ENCODE assay signal across 8 cellular contexts in the genomic region with DNA sequence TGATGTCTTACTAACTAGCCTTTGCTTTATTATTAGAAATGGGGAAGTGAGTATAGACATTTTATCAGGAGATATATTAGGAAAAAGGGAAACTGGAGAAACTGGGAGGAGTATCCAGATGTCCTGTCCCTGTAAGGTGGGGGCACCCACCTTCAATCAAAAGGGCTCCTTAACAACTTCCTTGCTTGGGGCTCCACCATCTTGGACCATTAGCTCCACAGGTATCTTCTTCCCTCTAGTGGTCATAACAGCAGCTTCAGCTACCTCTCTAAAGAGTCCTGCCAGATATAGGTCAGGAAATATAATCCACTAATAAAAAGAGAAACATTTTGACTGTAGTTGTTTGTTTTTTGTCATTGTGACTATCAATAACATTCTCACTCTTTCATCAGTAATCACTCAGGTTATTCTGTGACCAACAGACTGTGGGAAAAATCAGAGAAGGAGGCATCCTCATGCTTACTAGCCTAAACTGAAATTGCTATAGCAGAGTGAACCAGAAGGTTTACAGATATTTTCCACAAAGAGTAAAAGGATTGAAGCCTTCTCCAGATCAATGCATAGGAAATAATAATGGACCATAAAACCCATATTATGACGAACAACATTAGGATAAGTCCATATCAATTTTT. TPM values are rescaled to one million over a fixed set of nuclear protein-coding genes. Genes with fewer than 3 reads are reported as not detected.
DNase-seq lines count a peak whose midpoint lies in the region; ATAC-seq and TF ChIP-seq lines count a peak whose summit lies in the region.

No MANE protein-coding gene starts in this region.

- H3K27me3 ChIP-seq in OCI-LY3 (ENCODE audit: low read depth, low read length) = no peaks in the 10 kb centered on the region
- H3K27me3 ChIP-seq in left lung = no peaks in the 10 kb centered on the region

- TF ChIP-seq CTCF in OCI-LY3 (IDR thresholded peaks at IDR 0.05; ENCODE audit: low read depth, low read length) = peak; percentile 71
- no peak for TF ChIP-seq CTCF in left lung (IDR thresholded peaks at IDR 0.05)
- TF ChIP-seq CTCF in omental fat pad (IDR thresholded peaks at IDR 0.05) = no peak

- intact Hi-C loops in left lung (cut with DNase I) = no loop called here

- peaks cover 20% of the 10 kb centered on the region for H3K4me1 ChIP-seq in OCI-LY3 (ENCODE audit: low read length)
- H3K4me1 ChIP-seq in left lung = no peaks in the 10 kb centered on the region

- H3K27ac ChIP-seq in OCI-LY3 (ENCODE audit: low read length) = no peak overlapping the region
- no peak overlapping the region for H3K27ac ChIP-seq in left lung

- H4K20me1 ChIP-seq in OCI-LY3 (ENCODE audit: insufficient read depth, low read length) = no peaks in the 10 kb centered on the region

- no peaks in the 10 kb centered on the region for H3K9me3 ChIP-seq in OCI-LY3 (ENCODE audit: insufficient read depth, low read length)
- no peaks in the 10 kb centered on the region for H3K9me3 ChIP-seq in left lung

- ATAC-seq in GM18907 (IDR thresholded peaks at IDR 0.05; ENCODE audit: unreplicated experiment) (peak; percentile 92), HG03039 (IDR thresholded peaks at IDR 0.05; ENCODE audit: unreplicated experiment) (peak; percentile 92), left lung (no peak), omental fat pad (ENCODE audit: low FRiP score) (no peak)

- DNase-seq in AG20443 (ENCODE audit: low spot score) (peak; percentile 12), germinal center (ENCODE audit: low spot score) (peak; percentile 5), left lung (no peak), NCI-H2227 treated with DMSO at 0.1 percent for 48 hours (lab: John Stamatoyannopoulos, UW) (no peak), omental fat pad (ENCODE audit: low spot score) (no peak)

- H3K4me3 ChIP-seq in OCI-LY3 (ENCODE audit: low read length) = no peak overlapping the region
- no peak overlapping the region for H3K4me3 ChIP-seq in left lung

- H3K79me2 ChIP-seq in OCI-LY3 (ENCODE audit: low read length) = no peaks in the 10 kb centered on the region

- H3K4me2 ChIP-seq in OCI-LY3 (ENCODE audit: low read length) = no peak overlapping the region

- H3K36me3 ChIP-seq in OCI-LY3 (replicated peaks; ENCODE audit: low read depth, low read length) (no peaks in the 10 kb centered on the region), left lung (no peaks in the 10 kb centered on the region)

- H3K9ac ChIP-seq in OCI-LY3 (ENCODE audit: low read length) = no peak overlapping the region

- peak overlapping the region; percentile 62; the same call in 1 of the 2 replicates for H2AFZ ChIP-seq in OCI-LY3 (ENCODE audit: low read depth, low read length)

RNA-seq across cellular contexts. Expression of gene OR51B4, which starts 10.4 kb away (rescaled TPM):
- total RNA-seq in left lung = not detected
- total RNA-seq in omental fat pad = not detected

RNA-seq across cellular contexts. Expression of gene HBE1, which starts 21.6 kb away (rescaled TPM):
- total RNA-seq in left lung = not detected
- not detected for total RNA-seq in omental fat pad

RNA-seq across cellular contexts. Expression of gene OR51B2, which starts 32.8 kb away (rescaled TPM):
- total RNA-seq in left lung (not detected), omental fat pad (1 to 10 TPM in 1 of 4 donors, under 1 TPM in 1, not detected in 2; 0.46 to 1.1 TPM)

RNA-seq across cellular contexts. Expression of gene HBG2, which starts 36.7 kb away (rescaled TPM):
- total RNA-seq in left lung (not detected), omental fat pad (1 to 10 TPM in 1 of 4 donors, not detected in 3; 2.1 TPM)

RNA-seq across cellular contexts. Expression of gene HBG1, which starts 41.7 kb away (rescaled TPM):
- total RNA-seq in left lung = not detected
- total RNA-seq in omental fat pad = not detected

Comparison
In these comparisons a context has a peak if more than half of its experiments do, and no peak if none do; other contexts are left out.
1. DNase-seq: peak in AG20443 (single experiment) and germinal center (single experiment); none in left lung (0 of 2), NCI-H2227 treated with DMSO at 0.1 percent for 48 hours (single experiment) and omental fat pad (single experiment).
2. ATAC-seq: peak in GM18907 (single experiment) and HG03039 (single experiment); none in left lung (single experiment) and omental fat pad (single experiment).